1 cellular context compared by ENCODE assay signal in genomic region chr12:122306407-122306806, GRCh38.
TF ChIP-seq lines count a peak whose summit lies in the region.

No MANE protein-coding gene starts in this region.

TF ChIP-seq in HepG2, 621 proteins besides CTCF, POLR2A, EP300 and RAD21 (continued from another document):
- TF ChIP-seq HNF4G (IDR thresholded peaks at IDR 0.05; ENCODE audit: borderline replicate concordance, low read depth, low read length) (0 out of 2 replicates have a peak, but pooled peaks have one; percentile 15), HNF4G (CRISPR knock-in tag; IDR thresholded peaks at IDR 0.05; ENCODE audit: borderline replicate concordance, low read depth) (no peak), ZBTB25 (CRISPR knock-in tag; IDR thresholded peaks at IDR 0.05) (no peak), ZFYVE20 (CRISPR knock-in tag; IDR thresholded peaks at IDR 0.05; ENCODE audit: borderline replicate concordance, low read depth) (no peak), ZNF614 (CRISPR knock-in tag; IDR thresholded peaks at IDR 0.05; ENCODE audit: borderline replicate concordance) (no peak), ZBTB42 (CRISPR knock-in tag; IDR thresholded peaks at IDR 0.05) (no peak), ZFP37 (CRISPR knock-in tag; IDR thresholded peaks at IDR 0.05; ENCODE audit: borderline replicate concordance) (no peak), EED (CRISPR knock-in tag; IDR thresholded peaks at IDR 0.05) (no peak), ZMYM4 (CRISPR knock-in tag; IDR thresholded peaks at IDR 0.05) (0 out of 2 replicates have a peak, but pooled peaks have one; percentile 16), YEATS2 (CRISPR knock-in tag; IDR thresholded peaks at IDR 0.05; ENCODE audit: borderline replicate concordance) (no peak), ZBTB14 (CRISPR knock-in tag; IDR thresholded peaks at IDR 0.05) (no peak), NR2F2 (IDR thresholded peaks at IDR 0.05; ENCODE audit: borderline replicate concordance, low read depth) (peak; percentile 86), ZNF275 (CRISPR knock-in tag; IDR thresholded peaks at IDR 0.05; ENCODE audit: borderline replicate concordance) (no peak)
